Comparison of ENCODE assay signal across 1 cellular context in genomic region chr16:3183445-3184139, GRCh38.
TF ChIP-seq lines count a peak whose summit lies in the region.

No MANE protein-coding gene starts in this region.

TF ChIP-seq in HEK293, 187 proteins besides CTCF, POLR2A, EP300 and RAD21 (continued from another document):
- TF ChIP-seq ZBTB11 (tag by site-specific recombination; conservative IDR thresholded peaks at IDR 0.05; ENCODE audit: low read depth): peak; percentile 32; the same call in 1 of the 2 replicates
- TF ChIP-seq ZNF23 (tag by site-specific recombination; IDR thresholded peaks at IDR 0.05; ENCODE audit: borderline replicate concordance): no peak
- peak; percentile 38; the same call in 1 of the 2 replicates for TF ChIP-seq ZNF677 (tag by site-specific recombination; IDR thresholded peaks at IDR 0.05)
- TF ChIP-seq ZNF692 (tag by site-specific recombination; IDR thresholded peaks at IDR 0.05): peak; percentile 82
- TF ChIP-seq GLIS1 (tag by site-specific recombination; IDR thresholded peaks at IDR 0.05): peak; percentile 77
- TF ChIP-seq ZNF112 (tag by site-specific recombination; IDR thresholded peaks at IDR 0.05): no peak
- TF ChIP-seq ZNF433 (tag by site-specific recombination; IDR thresholded peaks at IDR 0.05; ENCODE audit: low read depth): no peak
- no peak for TF ChIP-seq ZNF48 (tag by site-specific recombination; IDR thresholded peaks at IDR 0.05)
- TF ChIP-seq ZFP69B (tag by site-specific recombination; IDR thresholded peaks at IDR 0.05): peak; percentile 85; the same call in 1 of the 2 replicates
- TF ChIP-seq SP3 (tag by site-specific recombination; IDR thresholded peaks at IDR 0.05): peak; percentile 33
- no peak for TF ChIP-seq ZNF664 (tag by site-specific recombination; IDR thresholded peaks at IDR 0.05)
- TF ChIP-seq ZNF785 (tag by site-specific recombination; IDR thresholded peaks at IDR 0.05): no peak
- peak; percentile 77 for TF ChIP-seq ZNF777 (tag by site-specific recombination; IDR thresholded peaks at IDR 0.05; ENCODE audit: borderline replicate concordance)
- peak; percentile 24 for TF ChIP-seq PATZ1 (tag by site-specific recombination; IDR thresholded peaks at IDR 0.05)
